Comparison of ENCODE assay signal across 13 cellular contexts in the genomic region with DNA sequence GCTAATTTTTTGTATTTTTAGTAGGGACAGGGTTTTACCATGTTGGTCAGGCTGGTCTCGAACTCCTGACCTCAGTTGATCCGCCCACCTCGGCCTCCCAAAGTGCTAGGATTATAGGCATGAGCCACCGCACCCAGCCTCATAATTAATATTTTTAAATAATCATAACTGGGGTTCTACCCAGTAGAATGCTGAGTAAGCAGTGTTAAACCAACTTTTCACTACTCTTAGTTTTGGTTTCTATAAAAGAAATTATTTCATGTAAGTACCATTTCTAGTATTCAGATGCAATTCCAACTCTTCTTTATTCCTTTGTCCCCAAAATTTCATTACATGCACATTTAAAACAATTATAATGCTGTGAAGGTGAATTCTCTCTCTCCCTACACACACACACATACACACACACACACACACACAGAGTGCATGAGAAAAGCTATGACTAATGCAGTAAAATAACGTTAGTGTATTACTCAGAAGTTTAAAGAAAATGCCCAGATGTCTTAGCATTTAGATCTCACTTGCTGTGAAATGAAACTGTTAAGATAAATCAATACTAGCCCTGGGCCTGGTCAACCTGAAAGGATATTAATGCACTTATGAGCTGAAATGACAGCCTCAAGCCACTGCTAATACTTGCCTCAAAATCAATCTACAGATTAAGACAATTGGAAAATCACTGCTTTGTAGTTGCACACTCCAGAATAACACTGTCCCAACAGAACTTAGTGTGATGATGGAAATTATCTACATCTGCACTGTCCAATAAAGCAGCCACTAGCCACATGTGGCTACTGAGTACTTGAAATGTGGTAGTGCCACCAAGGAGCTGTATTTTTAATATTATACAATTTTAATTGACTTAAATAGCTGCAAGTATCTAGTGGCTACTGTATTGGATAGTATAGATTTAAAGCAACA. TPM values are rescaled to one million over a fixed set of nuclear protein-coding genes. Genes with fewer than 3 reads are reported as not detected.
DNase-seq lines count a peak whose midpoint lies in the region; ATAC-seq and TF ChIP-seq lines count a peak whose summit lies in the region.
"Had no signal": no experiment of that assay in that cellular context is flagged by ENCODE, and none has a peak within 500 bp of the region (broad histone marks: within the 10 kb centered on the region; RNA-seq: fewer than 3 reads in every experiment).

No MANE protein-coding gene starts in this region.

- H3K4me1 ChIP-seq in A673 (ENCODE audit: insufficient read depth, low read length, poor library complexity, severe bottlenecking) (no peaks in the 10 kb centered on the region), HEK293 (ENCODE audit: control insufficient read depth, insufficient read depth, low read length) (no peaks in the 10 kb centered on the region), foreskin keratinocyte (peaks cover 9% of the 10 kb centered on the region)

- H3K4me3 ChIP-seq in A673 (ENCODE audit: low read depth, low read length, poor library complexity, severe bottlenecking) = no peak overlapping the region
- no peak overlapping the region for H3K4me3 ChIP-seq in HEK293 (ENCODE audit: low read depth, low read length)
- no peak overlapping the region for H3K4me3 ChIP-seq in astrocyte of the cerebellum (ENCODE audit: low read depth, low read length)
- H3K4me3 ChIP-seq: body of pancreas, skin epidermis, upper lobe of left lung had no signal

- H3K36me3 ChIP-seq in A673 (ENCODE audit: insufficient read depth, low read length, poor library complexity, severe bottlenecking) = no peaks in the 10 kb centered on the region
- no peaks in the 10 kb centered on the region for H3K36me3 ChIP-seq in HEK293 (ENCODE audit: control insufficient read depth in 2 of 2, insufficient read depth in 1 of 2, low read length in 2 of 2)

- CTCF ChIA-PET in A673 (lab: Charles Lee) = no interaction called here
- CTCF ChIA-PET in HEK293 (lab: Yijun Ruan, JAX) = no interaction called here

- no peak for TF ChIP-seq CTCF in A673 (conservative IDR thresholded peaks at IDR 0.05; ENCODE audit: low read depth, low read length)
- TF ChIP-seq CTCF in HEK293 (tag by site-specific recombination; IDR thresholded peaks at IDR 0.05) = no peak
- no peak for TF ChIP-seq CTCF in astrocyte of the cerebellum (IDR thresholded peaks at IDR 0.05; ENCODE audit: low read depth, low read length, missing control alignments)
- no peak for TF ChIP-seq CTCF in foreskin keratinocyte (conservative IDR thresholded peaks at IDR 0.05)

- no peaks in the 10 kb centered on the region for H3K9me3 ChIP-seq in A673 (ENCODE audit: low read depth, low read length, poor library complexity, severe bottlenecking)
- H3K9me3 ChIP-seq in HEK293 (ENCODE audit: control insufficient read depth, insufficient read depth, low read depth, low read length) = no peaks in the 10 kb centered on the region
- H3K9me3 ChIP-seq: body of pancreas, upper lobe of left lung had no signal

- H3K27me3 ChIP-seq in A673 (replicated peaks; ENCODE audit: insufficient read depth, low read depth, low read length, poor library complexity) (no peaks in the 10 kb centered on the region), foreskin keratinocyte (no peaks in the 10 kb centered on the region)
- H3K27me3 ChIP-seq: body of pancreas, upper lobe of left lung had no signal

- in situ Hi-C loops in astrocyte of the cerebellum (cut with HindIII; ENCODE audit: low sequenced_read_pairs) = no loop called here

- intact Hi-C loops in A673 (cut with micrococcal nuclease; ENCODE audit: unreplicated experiment) = no loop called here

- ATAC-seq in foreskin keratinocyte (peak; percentile 93), HG03520 (IDR thresholded peaks at IDR 0.05; ENCODE audit: unreplicated experiment) (no peak), HG03521 (IDR thresholded peaks at IDR 0.05; ENCODE audit: unreplicated experiment) (no peak), GM21576 (IDR thresholded peaks at IDR 0.05; ENCODE audit: unreplicated experiment) (no peak)
- ATAC-seq: activated CD4-positive, CD25-positive, alpha-beta regulatory T cell treated with anti-CD3 and anti-CD28 coated beads, Interleukin-2, amount 50 U/mL, for 24 hours; body of pancreas had no signal

- H3K27ac ChIP-seq in A673 (ENCODE audit: low read depth, low read length, poor library complexity, severe bottlenecking) (no peak overlapping the region), HEK293 (ENCODE audit: extremely low read depth, low read depth, low read length) (no peak overlapping the region), foreskin keratinocyte (no peak overlapping the region)
- H3K27ac ChIP-seq: skin epidermis, upper lobe of left lung had no signal

- no TSS peak for BruUV-seq in A673 (replicated peaks; lab: Mats Ljungman, UMichigan)

- POLR2A ChIA-PET in A673 (lab: Charles Lee; ENCODE audit: low non-redundant PET) (no interaction called here), HEK293 (lab: Yijun Ruan, JAX) (no interaction called here)

- DNase-seq in A673 (ENCODE audit: low spot score) (peak; percentile 1), astrocyte of the cerebellum (ENCODE audit: low read depth) (peak; percentile 13), foreskin keratinocyte (peak; percentile 51 to 76), SK-N-DZ (ENCODE audit: low spot score) (no peak)
- DNase-seq: body of pancreas, NCI-H1694 treated with DMSO at 0.1 percent for 48 hours, upper lobe of left lung had no signal

TF ChIP-seq in HEK293, 187 proteins besides CTCF, POLR2A, EP300 and RAD21:
- no peak for TF ChIP-seq ZNF670 (tag by site-specific recombination; IDR thresholded peaks at IDR 0.05; ENCODE audit: low read depth)
- no peak for TF ChIP-seq ZNF654 (tag by site-specific recombination; IDR thresholded peaks at IDR 0.05; ENCODE audit: low read depth)
- TF ChIP-seq, protein P1, sequence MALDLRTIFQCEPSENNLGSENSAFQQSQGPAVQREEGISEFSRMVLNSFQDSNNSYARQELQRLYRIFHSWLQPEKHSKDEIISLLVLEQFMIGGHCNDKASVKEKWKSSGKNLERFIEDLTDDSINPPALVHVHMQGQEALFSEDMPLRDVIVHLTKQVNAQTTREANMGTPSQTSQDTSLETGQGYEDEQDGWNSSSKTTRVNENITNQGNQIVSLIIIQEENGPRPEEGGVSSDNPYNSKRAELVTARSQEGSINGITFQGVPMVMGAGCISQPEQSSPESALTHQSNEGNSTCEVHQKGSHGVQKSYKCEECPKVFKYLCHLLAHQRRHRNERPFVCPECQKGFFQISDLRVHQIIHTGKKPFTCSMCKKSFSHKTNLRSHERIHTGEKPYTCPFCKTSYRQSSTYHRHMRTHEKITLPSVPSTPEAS (tag by site-specific recombination; IDR thresholded peaks at IDR 0.05) = 0 out of 2 replicates have a peak, but pooled peaks have one; percentile 17
- TF ChIP-seq PRDM1 (tag by site-specific recombination; IDR thresholded peaks at IDR 0.05) = 0 out of 2 replicates have a peak, but pooled peaks have one; percentile 19

RNA-seq across cellular contexts. Expression of a gene that starts 36.0 kb away (rescaled TPM):
- total RNA-seq in A673 (2021) (6.1 and 6.5 TPM in 2 replicates), foreskin keratinocyte (10.8 and 10.9 TPM in 2 replicates)
- polyA plus RNA-seq in foreskin keratinocyte = 2.8 and 3.2 TPM in 2 replicates
- polyA plus RNA-seq in SK-N-DZ (2014; cell fraction: cytosol; rRNA removed) = 1.3 TPM in 2 replicates
- polyA plus RNA-seq in SK-N-DZ (2014; cell fraction: nucleus; rRNA removed) = 2.9 and 5.0 TPM in 2 replicates

RNA-seq across cellular contexts. Expression of a gene that starts 44.0 kb away (rescaled TPM):
- 91.0 and 93.2 TPM in 2 replicates for total RNA-seq in A673 (2021)
- total RNA-seq in foreskin keratinocyte = 69.2 and 70.2 TPM in 2 replicates
- polyA plus RNA-seq in foreskin keratinocyte = 28.2 and 33.7 TPM in 2 replicates
- 48.5 and 59.8 TPM in 2 replicates for polyA plus RNA-seq in SK-N-DZ (2014; cell fraction: cytosol; rRNA removed)
- polyA plus RNA-seq in SK-N-DZ (2014; cell fraction: nucleus; rRNA removed) = 49.9 and 65.8 TPM in 2 replicates
